ENCODE assay signal across 8 cellular contexts in genomic region chr9:114339130-114339908, GRCh38. TPM values are rescaled to one million over a fixed set of nuclear protein-coding genes. Genes with fewer than 3 reads are reported as not detected.
DNase-seq lines count a peak whose midpoint lies in the region; ATAC-seq and TF ChIP-seq lines count a peak whose summit lies in the region.

No MANE protein-coding gene starts in this region.

- H3K27ac Mint-ChIP-seq in IgD-negative memory B cell (peak overlapping the region; percentile 13 to 81 (median 80)), WTC11 (no peak overlapping the region)
- H3K27ac Mint-ChIP-seq in central memory CD8-positive, alpha-beta T cell (ENCODE audit: low read depth): peak overlapping the region; percentile 49

- no peak for TF ChIP-seq POLR2A in right lobe of liver (IDR thresholded peaks at IDR 0.05)

- ATAC-seq in GM18498 (IDR thresholded peaks at IDR 0.05; ENCODE audit: unreplicated experiment): peak; percentile 45
- peak; percentile 89 for ATAC-seq in WTC11
- peak; percentile 38 for ATAC-seq in central memory CD8-positive, alpha-beta T cell (replicated peaks; ENCODE audit: extremely low read depth, poor library complexity, severe bottlenecking)
- ATAC-seq in right lobe of liver: peak; percentile 61 to 78 (median 72)
- ATAC-seq in GM19455 (IDR thresholded peaks at IDR 0.05; ENCODE audit: unreplicated experiment): no peak

- H3K4me3 Mint-ChIP-seq in IgD-negative memory B cell (peak overlapping the region in 2 of 4 donors; percentile 44 to 66), WTC11 (no peak overlapping the region)
- no peak overlapping the region for H3K4me3 Mint-ChIP-seq in central memory CD8-positive, alpha-beta T cell

- no peaks in the 10 kb centered on the region for H3K27me3 ChIP-seq in right lobe of liver

- CTCF ChIA-PET in AG04449 (lab: Yijun Ruan, JAX) (interaction anchor here (0.7 to 4.5 kb wide), 19 partner anchors 10 to 314 kb away, joined by 3 to 35 read pairs (median 4); partner anchors contain the start of gene AKNA), WTC11 (lab: Charles Lee) (interaction anchor here (0.6 to 2.9 kb wide), 25 partner anchors 10 to 314 kb away, joined by 3 to 20 read pairs (median 4); partner anchors contain the start of gene AKNA)

- intact Hi-C loops in right lobe of liver (cut with DNase I): no loop called here

- H3K36me3 Mint-ChIP-seq in IgD-negative memory B cell: peaks cover 2% of the 10 kb centered on the region
- H3K36me3 Mint-ChIP-seq in WTC11: peaks cover 35% of the 10 kb centered on the region
- peaks cover 83% of the 10 kb centered on the region for H3K36me3 Mint-ChIP-seq in central memory CD8-positive, alpha-beta T cell (ENCODE audit: insufficient read depth)

- H3K36me3 ChIP-seq in right lobe of liver: peaks cover 0 to 49% (median 4%) of the 10 kb centered on the region in 4 donors

- POLR2A ChIA-PET in AG04449 (lab: Yijun Ruan, JAX) (no interaction called here), WTC11 (lab: Charles Lee) (interaction anchor here (0.6 to 1.2 kb wide), 2 partner anchors 56 to 229 kb away, joined by 3 to 8 read pairs; no protein-coding TSS in a partner anchor)

- H3K27ac ChIP-seq in right lobe of liver: no peak overlapping the region

- WGBS in right lobe of liver (ENCODE audit: insufficient coverage, low coverage, low lambda C conversion rate, missing lambda C conversion rate): 0% methylated on average over 1 of the region's 16 CpGs

- H3K4me1 Mint-ChIP-seq in IgD-negative memory B cell (peaks cover 11 to 12% (median 11%) of the 10 kb centered on the region in 3 donors), WTC11 (no peaks in the 10 kb centered on the region)
- H3K4me1 Mint-ChIP-seq in central memory CD8-positive, alpha-beta T cell: peaks cover 24% of the 10 kb centered on the region

- no peaks in the 10 kb centered on the region for H3K9me3 ChIP-seq in right lobe of liver

- DNase-seq in AG04449 (ENCODE audit: low read depth, low spot score) (no peak), WTC11 (ENCODE audit: low spot score) (peak; percentile 70), right lobe of liver (peak in 1 of 3 donors; percentile 58)
- DNase-seq in central memory CD8-positive, alpha-beta T cell (ENCODE audit: low spot score in 2 of 2): peak; percentile 27 to 43
- peak; percentile 23 to 26 for DNase-seq in stimulated activated CD8-positive, alpha-beta memory T cell treated with anti-CD3 and anti-CD28 coated beads, Interleukin-2, amount 100 ng/mL, for 1 hour (ENCODE audit: low read depth in 2 of 2)

- H3K9me3 Mint-ChIP-seq in IgD-negative memory B cell: no peaks in the 10 kb centered on the region
- no peaks in the 10 kb centered on the region for H3K9me3 Mint-ChIP-seq in WTC11
- H3K9me3 Mint-ChIP-seq in central memory CD8-positive, alpha-beta T cell: no peaks in the 10 kb centered on the region

- H3K4me3 ChIP-seq in AG04449 (ENCODE audit: low read depth, low read length) (no peak overlapping the region), right lobe of liver (no peak overlapping the region)

- no peaks in the 10 kb centered on the region for H3K27me3 Mint-ChIP-seq in IgD-negative memory B cell
- H3K27me3 Mint-ChIP-seq in WTC11 (ENCODE audit: low read depth): no peaks in the 10 kb centered on the region
- H3K27me3 Mint-ChIP-seq in central memory CD8-positive, alpha-beta T cell: no peaks in the 10 kb centered on the region

- no peaks in the 10 kb centered on the region for H3K4me1 ChIP-seq in right lobe of liver

- TF ChIP-seq CTCF in AG04449 (IDR thresholded peaks at IDR 0.05; ENCODE audit: insufficient read depth, low read length, missing control alignments) (peak; percentile 88), WTC11 (IDR thresholded peaks at IDR 0.05) (peak; percentile 86), right lobe of liver (IDR thresholded peaks at IDR 0.05) (peak; percentile 80 to 92 (median 84))

TF ChIP-seq in WTC11, 78 proteins besides CTCF, POLR2A, EP300 and RAD21:
- TF ChIP-seq ZNF121 (CRISPR knock-in tag; IDR thresholded peaks at IDR 0.05): peak; percentile 89
- TF ChIP-seq NR3C1 (CRISPR knock-in tag; conservative IDR thresholded peaks at IDR 0.05; ENCODE audit: low read depth): no peak

RNA-seq across cellular contexts. Expression of gene ORM2, which starts 9.7 kb away (rescaled TPM):
- not detected for polyA plus RNA-seq in IgD-negative memory B cell
- total RNA-seq in WTC11 (2021) (0.73 to 1.6 TPM (median 1.0 TPM) in 3 replicates), right lobe of liver (1,000 to 10,000 TPM; 3,162 to 5,107 (median 3,869) TPM)

RNA-seq across cellular contexts. Expression of gene ORM1, which starts 16.4 kb away (rescaled TPM):
- not detected for polyA plus RNA-seq in IgD-negative memory B cell
- 3.9 to 7.2 TPM (median 5.4 TPM) in 3 replicates for total RNA-seq in WTC11 (2021)
- total RNA-seq in right lobe of liver: over 10,000 TPM; 11,577 to 28,471 (median 22,756) TPM

RNA-seq across cellular contexts. Expression of gene AKNA, which starts 48.5 kb away (rescaled TPM):
- 25.4 TPM for polyA plus RNA-seq in IgD-negative memory B cell
- total RNA-seq in WTC11 (2021) (26.0 to 29.3 TPM (median 27.5 TPM) in 3 replicates), right lobe of liver (10 to 100 TPM in 3 of 6 experiments, 1 to 10 TPM in 3; 4.7 to 15.1 (median 9.8) TPM)

Comparison
In these comparisons a context has a peak if more than half of its experiments do, and no peak if none do; other contexts are left out.
1. RNA of gene ORM2, which starts 9.7 kb away (total RNA-seq): 3,162 to 5,107 TPM in right lobe of liver; 0.73 to 1.6 TPM in WTC11; every median in the first group is over 1,000 times any median in the second.
2. RNA of gene ORM1, which starts 16.4 kb away (total RNA-seq): 11,577 to 28,471 TPM in right lobe of liver; 3.9 to 7.2 TPM in WTC11; every median in the first group is over 1,000 times any median in the second.
3. Peak in every context shown above with its lines, with median percentiles within 50 percentile points of each other: CTCF ChIP-seq.